ENCODE assay signal across 8 cellular contexts in the genomic region with DNA sequence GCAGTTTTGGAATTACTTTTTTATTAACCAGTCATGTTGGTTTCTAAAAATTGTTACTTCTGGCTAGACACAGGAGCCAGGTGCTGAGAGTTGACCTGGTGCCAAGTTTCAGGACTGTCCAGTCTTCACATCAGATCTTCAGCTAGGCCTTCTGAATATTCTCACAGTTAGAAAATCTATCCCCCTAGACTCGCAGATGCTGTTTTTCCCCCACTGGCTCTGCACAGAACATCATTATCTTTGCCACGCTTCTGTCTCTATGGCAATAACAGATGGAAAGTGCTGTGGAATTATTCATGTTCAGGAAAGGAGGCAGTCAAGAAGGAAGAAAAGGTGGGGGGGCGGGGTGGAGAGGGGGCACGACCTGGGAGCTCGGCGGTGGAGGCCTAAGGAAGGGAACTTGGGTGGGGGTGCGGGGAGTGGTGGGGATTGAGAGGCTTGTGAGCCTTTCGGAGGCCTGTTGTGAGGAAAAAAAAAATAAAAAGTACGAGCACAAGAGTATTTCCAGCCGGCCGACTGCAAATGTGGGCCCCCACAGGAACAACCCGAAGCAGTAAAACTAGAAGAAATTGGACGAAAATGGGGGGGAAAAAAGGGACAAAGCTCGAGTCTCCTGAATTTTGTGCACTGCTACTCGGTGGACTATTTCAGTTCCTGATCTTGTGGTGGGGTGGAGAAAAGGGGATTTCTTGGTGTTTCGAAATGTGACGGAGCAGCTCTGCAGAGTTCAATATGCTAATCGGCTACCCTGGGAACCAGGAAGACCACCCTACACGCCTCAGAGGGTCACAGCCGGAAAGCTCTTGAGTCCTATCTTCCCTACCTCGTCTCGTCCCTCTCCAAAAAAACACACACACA. TPM values are rescaled to one million over a fixed set of nuclear protein-coding genes. Genes with fewer than 3 reads are reported as not detected.
DNase-seq lines count a peak whose midpoint lies in the region; ATAC-seq and TF ChIP-seq lines count a peak whose summit lies in the region.

No MANE protein-coding gene starts in this region.

- DNase-seq in EL (peak; percentile 9), HT1080 (ENCODE audit: low read depth) (peak; percentile 44), RPMI8226 (peak; percentile 96), lung microvascular endothelial cell (ENCODE audit: low read depth in 2 of 2) (peak; percentile 65 to 73), thoracic aorta (ENCODE audit: low spot score) (no peak), omental fat pad (ENCODE audit: low spot score) (no peak)

- peaks cover 31% of the 10 kb centered on the region for H3K36me3 Mint-ChIP-seq in dendritic cell treated with granulocyte-macrophage colony-stimulating factor and Interleukin-4, amounts not matched to agents 40 ng/mL and 50 ng/mL, for 4 days (ENCODE audit: low read depth)

- H3K27ac ChIP-seq in thoracic aorta = peak overlapping the region; percentile 92 to 96

- H3K4me1 Mint-ChIP-seq in dendritic cell treated with granulocyte-macrophage colony-stimulating factor and Interleukin-4, amounts not matched to agents 40 ng/mL and 50 ng/mL, for 4 days (ENCODE audit: low read depth) = peaks cover 50% of the 10 kb centered on the region

- H3K9me3 ChIP-seq in thoracic aorta = no peaks in the 10 kb centered on the region

- H3K4me3 Mint-ChIP-seq in dendritic cell treated with granulocyte-macrophage colony-stimulating factor and Interleukin-4, amounts not matched to agents 40 ng/mL and 50 ng/mL, for 4 days = peak overlapping the region; percentile 80

- intact Hi-C loops in dendritic cell treated with granulocyte-macrophage colony-stimulating factor and Interleukin-4, amounts not matched to agents 40 ng/mL and 50 ng/mL, for 4 days (cut with micrococcal nuclease) = loop anchor here (2.0 to 5.0 kb wide), 2 partner anchors 515 to 584 kb away; a partner anchor contains a TSS

- H3K27me3 Mint-ChIP-seq in dendritic cell treated with granulocyte-macrophage colony-stimulating factor and Interleukin-4, amounts not matched to agents 40 ng/mL and 50 ng/mL, for 4 days = no peaks in the 10 kb centered on the region

- no peaks in the 10 kb centered on the region for H3K9me3 Mint-ChIP-seq in dendritic cell treated with granulocyte-macrophage colony-stimulating factor and Interleukin-4, amounts not matched to agents 40 ng/mL and 50 ng/mL, for 4 days

- no peaks in the 10 kb centered on the region for H3K36me3 ChIP-seq in thoracic aorta

- peak; percentile 20 for ATAC-seq in GM21423 (IDR thresholded peaks at IDR 0.05; ENCODE audit: unreplicated experiment)
- no peak for ATAC-seq in thoracic aorta (ENCODE audit: insufficient number of reproducible peaks, low FRiP score, low read depth)
- no peak for ATAC-seq in omental fat pad (ENCODE audit: low FRiP score)

- TF ChIP-seq CTCF in thoracic aorta (IDR thresholded peaks at IDR 0.05) (no peak), omental fat pad (IDR thresholded peaks at IDR 0.05) (no peak)

- no peaks in the 10 kb centered on the region for H3K27me3 ChIP-seq in thoracic aorta (replicated peaks; ENCODE audit: insufficient read depth)

- H3K4me3 ChIP-seq in thoracic aorta = peak overlapping the region; percentile 74

- peak overlapping the region; percentile 99 for H3K27ac Mint-ChIP-seq in dendritic cell treated with granulocyte-macrophage colony-stimulating factor and Interleukin-4, amounts not matched to agents 40 ng/mL and 50 ng/mL, for 4 days

- peaks cover 25 to 30% of the 10 kb centered on the region in 2 donors for H3K4me1 ChIP-seq in thoracic aorta (ENCODE audit: control insufficient read depth in 1 of 2, low read depth in 2 of 2)

RNA-seq across cellular contexts. Expression of a gene that starts 1.5 kb away (rescaled TPM):
- 26.0 and 34.8 TPM in 2 replicates for total RNA-seq in HT1080 (2014; rRNA removed; shearing (Covaris generic))
- polyA plus RNA-seq in HT1080 (2015; cell fraction: cytosol; rRNA removed) = 18.9 and 28.9 TPM in 2 replicates
- 65.0 and 66.3 TPM in 2 replicates for polyA plus RNA-seq in HT1080 (2015; cell fraction: nucleus; rRNA removed)
- total RNA-seq in lung microvascular endothelial cell = 53.6 and 79.6 TPM in 2 replicates
- 100 to 1,000 TPM in 1 of 2 donors, 10 to 100 TPM in 1; 60.1 to 104 TPM for total RNA-seq in thoracic aorta
- 10 to 100 TPM; 38.9 to 79.1 (median 54.9) TPM for total RNA-seq in omental fat pad

Comparison
In these comparisons a context has a peak if more than half of its experiments do, and no peak if none do; other contexts are left out.
1. DNase-seq: peak in EL (single experiment), HT1080 (single experiment), RPMI8226 (single experiment) and lung microvascular endothelial cell (2 of 2); none in thoracic aorta (single experiment) and omental fat pad (single experiment).